11 cellular contexts compared by ENCODE assay signal in genomic region chr15:62469874-62470688, GRCh38.
DNase-seq lines count a peak whose midpoint lies in the region; ATAC-seq and TF ChIP-seq lines count a peak whose summit lies in the region.
"Had no signal": no experiment of that assay in that cellular context is flagged by ENCODE, and none has a peak within 500 bp of the region (broad histone marks: within the 10 kb centered on the region; RNA-seq: fewer than 3 reads in every experiment).

No MANE protein-coding gene starts in this region.

- H3K4me3 ChIP-seq in ascending aorta (peak overlapping the region in 1 of 2 donors; percentile 26), right atrium auricular region (no peak overlapping the region), skeletal muscle cell (ENCODE audit: low read depth, low read length) (no peak overlapping the region)

- H3K36me3 Mint-ChIP-seq in osteocyte (ENCODE audit: unreplicated experiment): no peaks in the 10 kb centered on the region
- H3K36me3 Mint-ChIP-seq in activated naive CD4-positive, alpha-beta T cell treated with anti-CD3 and anti-CD28 coated beads, Interleukin-2, amount 50 U/mL, for 72 hours: no peaks in the 10 kb centered on the region

- no peak for TF ChIP-seq CTCF in ascending aorta (IDR thresholded peaks at IDR 0.05)
- no peak for TF ChIP-seq CTCF in right atrium auricular region (IDR thresholded peaks at IDR 0.05)
- no peak for TF ChIP-seq CTCF in osteocyte (IDR thresholded peaks at IDR 0.05)

- peak; percentile 87 for DNase-seq in EL
- DNase-seq in ascending aorta (ENCODE audit: low spot score in 2 of 2): peak in 1 of 2 donors; percentile 93
- peak; percentile 92 for DNase-seq in right atrium auricular region (ENCODE audit: low spot score)
- DNase-seq in skeletal muscle cell (ENCODE audit: low read depth): peak; percentile 82
- no peak for DNase-seq in osteocyte (ENCODE audit: extremely low spot score, unreplicated experiment)
- DNase-seq in NCI-H345 (lab: John Stamatoyannopoulos, UW): no peak
- DNase-seq in activated naive CD4-positive, alpha-beta T cell treated with anti-CD3 and anti-CD28 coated beads, Interleukin-2, amount 50 U/mL, for 72 hours (ENCODE audit: low spot score in 2 of 2): no peak
- DNase-seq: GDM1, MV-4-11, retina had no signal

- H3K9me3 ChIP-seq in ascending aorta (no peaks in the 10 kb centered on the region), right atrium auricular region (no peaks in the 10 kb centered on the region)

- H3K4me1 ChIP-seq in ascending aorta (peaks cover 37 to 83% of the 10 kb centered on the region in 2 donors), right atrium auricular region (peaks cover 0 to 57% of the 10 kb centered on the region in 2 donors)

- H3K27me3 Mint-ChIP-seq in osteocyte (ENCODE audit: unreplicated experiment): no peaks in the 10 kb centered on the region

- no peaks in the 10 kb centered on the region for H3K9me3 Mint-ChIP-seq in osteocyte (ENCODE audit: unreplicated experiment)
- no peaks in the 10 kb centered on the region for H3K9me3 Mint-ChIP-seq in activated naive CD4-positive, alpha-beta T cell treated with anti-CD3 and anti-CD28 coated beads, Interleukin-2, amount 50 U/mL, for 72 hours

- ATAC-seq in activated naive CD4-positive, alpha-beta T cell treated with anti-CD3 and anti-CD28 coated beads, Interleukin-2, amount 50 U/mL, for 72 hours: no peak
- ATAC-seq in GM19351 (IDR thresholded peaks at IDR 0.05; ENCODE audit: unreplicated experiment): no peak

- no peak overlapping the region for H3K4me3 Mint-ChIP-seq in osteocyte (ENCODE audit: unreplicated experiment)

- H3K27ac ChIP-seq in ascending aorta (peak overlapping the region; percentile 92 to 98), right atrium auricular region (peak overlapping the region; percentile 74 to 82)

- H3K27me3 ChIP-seq in ascending aorta (no peaks in the 10 kb centered on the region), right atrium auricular region (no peaks in the 10 kb centered on the region)

- no peak overlapping the region for H3K27ac Mint-ChIP-seq in osteocyte (ENCODE audit: unreplicated experiment)
- H3K27ac Mint-ChIP-seq in activated naive CD4-positive, alpha-beta T cell treated with anti-CD3 and anti-CD28 coated beads, Interleukin-2, amount 50 U/mL, for 72 hours: no peak overlapping the region

- H3K36me3 ChIP-seq in ascending aorta (no peaks in the 10 kb centered on the region), right atrium auricular region (no peaks in the 10 kb centered on the region)

- H3K4me1 Mint-ChIP-seq in osteocyte (ENCODE audit: unreplicated experiment): peaks cover 29% of the 10 kb centered on the region

- intact Hi-C loops in ascending aorta (cut with DNase I): loop anchor here (1.0 to 5.0 kb wide), 6 partner anchors 13 to 122 kb away; partner anchors contain the start of gene TLN2

Comparison
In these comparisons a context has a peak if more than half of its experiments do, and no peak if none do; other contexts are left out.
1. DNase-seq: peak in EL (single experiment), right atrium auricular region (single experiment) and skeletal muscle cell (single experiment); none in osteocyte (single experiment), NCI-H345 (single experiment) and activated naive CD4-positive, alpha-beta T cell treated with anti-CD3 and anti-CD28 coated beads, Interleukin-2, amount 50 U/mL, for 72 hours (0 of 2).